ENCODE assay signal across 1 cellular context in genomic region chr5:177089825-177090641, GRCh38.
A peak's percentile ranks its signal among the peaks of the same experiment; 100 is the strongest.
TF ChIP-seq lines count a peak whose summit lies in the region.

No MANE protein-coding gene starts in this region.

TF ChIP-seq in HepG2, 621 proteins besides CTCF, POLR2A, EP300 and RAD21 (continues in another document):
- no peak for TF ChIP-seq STAT5B (CRISPR knock-in tag; IDR thresholded peaks at IDR 0.05)
- TF ChIP-seq ZNF230 (CRISPR knock-in tag; IDR thresholded peaks at IDR 0.05) = no peak
- no peak for TF ChIP-seq ZNF350 (CRISPR knock-in tag; IDR thresholded peaks at IDR 0.05; ENCODE audit: borderline replicate concordance, low read depth)
- TF ChIP-seq IRF2 (CRISPR knock-in tag; IDR thresholded peaks at IDR 0.05) = no peak
- peak; percentile 4 for TF ChIP-seq XRCC5 (optimal IDR thresholded peaks at IDR 0.05; ENCODE audit: low read length)
- TF ChIP-seq EHMT2 (IDR thresholded peaks at IDR 0.05; ENCODE audit: borderline replicate concordance, low read depth, low read length) = no peak
- TF ChIP-seq ZHX1 (CRISPR knock-in tag; IDR thresholded peaks at IDR 0.05; ENCODE audit: low read depth) = no peak
- TF ChIP-seq SOX6 (IDR thresholded peaks at IDR 0.05) = no peak
- no peak for TF ChIP-seq SOX6 (CRISPR knock-in tag; IDR thresholded peaks at IDR 0.05)
- no peak for TF ChIP-seq SMARCC2 (IDR thresholded peaks at IDR 0.05)
- TF ChIP-seq ZNF431 (CRISPR knock-in tag; IDR thresholded peaks at IDR 0.05; ENCODE audit: borderline replicate concordance, low read depth) = no peak
- TF ChIP-seq ZNF709 (CRISPR knock-in tag; IDR thresholded peaks at IDR 0.05) = no peak
- TF ChIP-seq YEATS2 (CRISPR knock-in tag; IDR thresholded peaks at IDR 0.05; ENCODE audit: borderline replicate concordance) = no peak
- TF ChIP-seq BRCA1 (CRISPR knock-in tag; IDR thresholded peaks at IDR 0.05) = no peak
- no peak for TF ChIP-seq E2F2 (CRISPR knock-in tag; IDR thresholded peaks at IDR 0.05; ENCODE audit: borderline replicate concordance)
- TF ChIP-seq ZNF550 (CRISPR knock-in tag; IDR thresholded peaks at IDR 0.05; ENCODE audit: borderline replicate concordance) = no peak
- TF ChIP-seq ZSCAN5A (CRISPR knock-in tag; IDR thresholded peaks at IDR 0.05; ENCODE audit: borderline replicate concordance) = no peak
- no peak for TF ChIP-seq MYPOP (CRISPR knock-in tag; IDR thresholded peaks at IDR 0.05)
- TF ChIP-seq GPBP1L1 (CRISPR knock-in tag; IDR thresholded peaks at IDR 0.05) = no peak
- TF ChIP-seq ZNF564 (CRISPR knock-in tag; IDR thresholded peaks at IDR 0.05) = 0 out of 2 replicates have a peak, but pooled peaks have one; percentile 45
- no peak for TF ChIP-seq BCL3 (CRISPR knock-in tag; IDR thresholded peaks at IDR 0.05)
- TF ChIP-seq ZNF512B (CRISPR knock-in tag; IDR thresholded peaks at IDR 0.05; ENCODE audit: borderline replicate concordance) = no peak
- no peak for TF ChIP-seq KAT8 (CRISPR knock-in tag; IDR thresholded peaks at IDR 0.05)
- no peak for TF ChIP-seq NCOA1 (CRISPR knock-in tag; IDR thresholded peaks at IDR 0.05)
- TF ChIP-seq MBD4 (IDR thresholded peaks at IDR 0.05; ENCODE audit: borderline replicate concordance, low read length) = no peak
- no peak for TF ChIP-seq ZSCAN20 (CRISPR knock-in tag; IDR thresholded peaks at IDR 0.05; ENCODE audit: borderline replicate concordance)
- TF ChIP-seq MIER3 (CRISPR knock-in tag; IDR thresholded peaks at IDR 0.05; ENCODE audit: borderline replicate concordance) = no peak
- TF ChIP-seq MNT (IDR thresholded peaks at IDR 0.05) = 0 out of 2 replicates have a peak, but pooled peaks have one; percentile 27
- no peak for TF ChIP-seq TFAP4 (IDR thresholded peaks at IDR 0.05; ENCODE audit: borderline replicate concordance, low read depth)
- no peak for TF ChIP-seq ZBTB14 (CRISPR knock-in tag; IDR thresholded peaks at IDR 0.05)
- TF ChIP-seq NFAT5 (CRISPR knock-in tag; IDR thresholded peaks at IDR 0.05) = no peak
